Comparison of ENCODE assay signal across 12 cellular contexts in the genomic region with DNA sequence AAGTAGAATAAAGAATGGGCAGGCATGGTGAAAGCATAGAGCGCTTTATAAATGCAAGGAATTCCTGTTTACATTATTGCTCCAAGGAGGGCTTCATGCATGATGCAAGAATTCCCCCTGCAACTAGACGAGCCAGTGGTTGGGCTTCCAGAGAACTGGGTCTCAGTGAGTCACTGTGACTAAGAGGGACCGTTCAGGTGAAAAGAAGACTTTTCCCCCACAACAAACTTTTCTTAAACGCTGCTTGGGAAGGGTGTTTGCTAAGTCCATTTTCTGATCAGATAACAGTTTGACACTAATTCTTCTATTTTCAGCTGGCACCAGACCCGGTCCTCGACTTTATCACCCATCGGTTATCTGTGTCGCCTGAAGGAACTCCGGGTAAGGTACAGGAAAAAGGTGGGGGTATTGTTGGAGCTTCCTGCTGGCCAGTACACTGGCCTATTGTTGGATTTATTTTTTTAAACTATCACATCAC. TPM values are rescaled to one million over a fixed set of nuclear protein-coding genes. Genes with fewer than 3 reads are reported as not detected.
DNase-seq lines count a peak whose midpoint lies in the region; ATAC-seq and TF ChIP-seq lines count a peak whose summit lies in the region.
"Had no signal": no experiment of that assay in that cellular context is flagged by ENCODE, and none has a peak within 500 bp of the region (broad histone marks: within the 10 kb centered on the region; RNA-seq: fewer than 3 reads in every experiment).

No MANE protein-coding gene starts in this region.

- no peaks in the 10 kb centered on the region for H3K27me3 Mint-ChIP-seq in natural killer cell treated with Interleukin-12 subunit alpha and Interleukin-12 subunit beta and Interleukin-15 and Interleukin-18, amount 100 ng/mL, for 72 hours
- H3K27me3 Mint-ChIP-seq: B cell had no signal

- DNase-seq in H7 (peak; percentile 28), astrocyte of the hippocampus (ENCODE audit: low read depth, low spot score) (peak; percentile 78), right atrium auricular region (ENCODE audit: low spot score) (no peak), renal cortical epithelial cell (ENCODE audit: low read depth) (peak; percentile 47), COLO668 (lab: John Stamatoyannopoulos, UW; ENCODE audit: unreplicated experiment) (no peak), Kasumi-1 (lab: John Stamatoyannopoulos, UW) (no peak), SHP77 (lab: John Stamatoyannopoulos, UW) (no peak)
- no peak for DNase-seq in natural killer cell treated with Interleukin-12 subunit alpha and Interleukin-12 subunit beta and Interleukin-15 and Interleukin-18, amount 100 ng/mL, for 72 hours (ENCODE audit: low spot score)
- DNase-seq: NCI-H510A had no signal

- H3K36me3 ChIP-seq in H7 (replicated peaks; ENCODE audit: control insufficient read depth, insufficient read depth, low read length) (no peaks in the 10 kb centered on the region), right atrium auricular region (no peaks in the 10 kb centered on the region)

- no peaks in the 10 kb centered on the region for H3K9me3 ChIP-seq in right atrium auricular region

- peak overlapping the region; percentile 58 to 68 for H3K27ac ChIP-seq in right atrium auricular region

- no peak overlapping the region for H3K27ac Mint-ChIP-seq in natural killer cell treated with Interleukin-12 subunit alpha and Interleukin-12 subunit beta and Interleukin-15 and Interleukin-18, amount 100 ng/mL, for 72 hours
- H3K27ac Mint-ChIP-seq: B cell had no signal

- H3K27me3 ChIP-seq in H7 (ENCODE audit: control insufficient read depth, insufficient read depth, low read length) (no peaks in the 10 kb centered on the region), right atrium auricular region (no peaks in the 10 kb centered on the region)

- no peak overlapping the region for H3K4me3 Mint-ChIP-seq in natural killer cell treated with Interleukin-12 subunit alpha and Interleukin-12 subunit beta and Interleukin-15 and Interleukin-18, amount 100 ng/mL, for 72 hours
- H3K4me3 Mint-ChIP-seq: B cell had no signal

- H3K4me1 Mint-ChIP-seq in natural killer cell treated with Interleukin-12 subunit alpha and Interleukin-12 subunit beta and Interleukin-15 and Interleukin-18, amount 100 ng/mL, for 72 hours (ENCODE audit: low read depth in 2 of 2) = no peaks in the 10 kb centered on the region
- H3K4me1 Mint-ChIP-seq: B cell had no signal

- TF ChIP-seq CTCF in right atrium auricular region (IDR thresholded peaks at IDR 0.05) = no peak

- ATAC-seq in natural killer cell treated with Interleukin-12 subunit alpha and Interleukin-12 subunit beta and Interleukin-15 and Interleukin-18, amount 100 ng/mL, for 72 hours = no peak
- ATAC-seq: activated CD4-positive, CD25-positive, alpha-beta regulatory T cell treated with anti-CD3 and anti-CD28 coated beads, Interleukin-2, amount 50 U/mL, for 24 hours had no signal

- H3K4me1 ChIP-seq in right atrium auricular region = peaks cover 0 to 4% of the 10 kb centered on the region in 2 donors

- H3K4me3 ChIP-seq in H7 (ENCODE audit: insufficient read depth, low read depth, low read length) (no peak overlapping the region), right atrium auricular region (no peak overlapping the region)
- H3K4me3 ChIP-seq: skin epidermis had no signal

- H3K9me3 Mint-ChIP-seq in natural killer cell treated with Interleukin-12 subunit alpha and Interleukin-12 subunit beta and Interleukin-15 and Interleukin-18, amount 100 ng/mL, for 72 hours = no peaks in the 10 kb centered on the region

- H3K36me3 Mint-ChIP-seq in natural killer cell treated with Interleukin-12 subunit alpha and Interleukin-12 subunit beta and Interleukin-15 and Interleukin-18, amount 100 ng/mL, for 72 hours = no peaks in the 10 kb centered on the region

RNA-seq across cellular contexts. Expression of a gene that starts 40.1 kb away (rescaled TPM):
- 94.0 and 141 TPM in 2 replicates for total RNA-seq in H7 (2014; rRNA removed; shearing (Covaris generic))
- total RNA-seq in right atrium auricular region = 10 to 100 TPM; 35.2 to 64.4 TPM
- 0.35 and 0.99 TPM in 2 replicates for total RNA-seq in renal cortical epithelial cell
- 1 to 10 TPM in 1 of 2 donors, under 1 TPM in 1; 0.64 to 1.4 TPM for total RNA-seq in natural killer cell treated with Interleukin-12 subunit alpha and Interleukin-12 subunit beta and Interleukin-15 and Interleukin-18, amount 100 ng/mL, for 72 hours
- total RNA-seq: B cell had no signal

Comparison
In these comparisons a context has a peak if more than half of its experiments do, and no peak if none do; other contexts are left out.
1. DNase-seq: peak in H7 (single experiment), astrocyte of the hippocampus (single experiment) and renal cortical epithelial cell (single experiment); none in right atrium auricular region (single experiment), natural killer cell treated with Interleukin-12 subunit alpha and Interleukin-12 subunit beta and Interleukin-15 and Interleukin-18, amount 100 ng/mL, for 72 hours (single experiment), COLO668 (single experiment), Kasumi-1 (0 of 2) and SHP77 (0 of 2).
2. RNA of a gene that starts 40.1 kb away (total RNA-seq): 94.0 to 141 TPM in H7 and 35.2 to 64.4 TPM in right atrium auricular region; 0.64 to 1.4 TPM in natural killer cell treated with Interleukin-12 subunit alpha and Interleukin-12 subunit beta and Interleukin-15 and Interleukin-18, amount 100 ng/mL, for 72 hours and 0.35 to 0.99 TPM in renal cortical epithelial cell; every median in the first group is over 10 times any median in the second.